ENCODE assay signal across 13 cellular contexts in the genomic region with DNA sequence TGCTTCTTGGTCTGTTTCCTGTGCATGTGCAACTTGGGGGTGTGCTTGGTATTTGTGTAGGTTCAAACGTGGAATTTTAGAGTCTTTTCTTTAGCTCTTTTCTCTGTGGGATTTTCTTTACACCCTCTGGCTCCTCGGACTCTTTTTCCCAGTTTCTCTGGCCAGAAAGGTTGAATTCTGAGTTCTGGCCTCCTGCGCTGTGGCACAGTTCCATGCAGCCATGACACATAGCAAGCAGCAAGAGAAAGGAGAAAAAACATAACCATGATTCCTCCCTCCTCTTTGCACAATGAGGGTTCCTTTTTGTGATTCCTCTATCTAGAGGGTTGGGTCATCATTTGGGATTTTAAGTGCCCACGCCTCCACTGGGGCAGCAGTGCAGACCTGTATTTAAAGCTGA. TPM values are rescaled to one million over a fixed set of nuclear protein-coding genes. Genes with fewer than 3 reads are reported as not detected.
DNase-seq lines count a peak whose midpoint lies in the region; ATAC-seq and TF ChIP-seq lines count a peak whose summit lies in the region.
"Had no signal": no experiment of that assay in that cellular context is flagged by ENCODE, and none has a peak within 500 bp of the region (broad histone marks: within the 10 kb centered on the region; RNA-seq: fewer than 3 reads in every experiment).

No MANE protein-coding gene starts in this region.

- DNase-seq in right cardiac atrium (no peak), Right ventricle myocardium superior (no peak), cerebellar cortex (ENCODE audit: low spot score) (peak; percentile 79), right lobe of liver (no peak), NCI-H1048 (lab: John Stamatoyannopoulos, UW) (no peak), middle frontal gyrus (ENCODE audit: extremely low spot score, low spot score) (no peak)
- DNase-seq: BE2C; CD4-positive, alpha-beta memory T cell; DMS79; GM23248; H7 had no signal

- H3K27ac ChIP-seq in right cardiac atrium (ENCODE audit: low read length) (peak overlapping the region; percentile 30), right lobe of liver (peak overlapping the region in 2 of 3 donors; percentile 64 to 66)
- H3K27ac ChIP-seq: A549, C4-2B, GM23248 had no signal

- H3K27me3 ChIP-seq in right cardiac atrium (ENCODE audit: control insufficient read depth, insufficient read depth): no peaks in the 10 kb centered on the region
- H3K27me3 ChIP-seq in right lobe of liver: no peaks in the 10 kb centered on the region
- H3K27me3 ChIP-seq: BE2C had no signal

- no peak overlapping the region for H3K4me3 ChIP-seq in right cardiac atrium (ENCODE audit: low read length)
- H3K4me3 ChIP-seq in right lobe of liver: no peak overlapping the region
- H3K4me3 ChIP-seq: A549, GM23248 had no signal

- no peak for TF ChIP-seq CTCF in right lobe of liver (IDR thresholded peaks at IDR 0.05)

- H3K4me1 ChIP-seq in right cardiac atrium (ENCODE audit: control insufficient read depth, insufficient read depth, low read length): no peaks in the 10 kb centered on the region
- peaks cover 0 to 23% (median 9%) of the 10 kb centered on the region in 4 donors for H3K4me1 ChIP-seq in right lobe of liver
- H3K4me1 ChIP-seq: A549, BE2C had no signal

- 73% methylated on average over 4 of the region's 4 CpGs for WGBS in right cardiac atrium
- WGBS in right lobe of liver (ENCODE audit: insufficient coverage, low coverage, low lambda C conversion rate, missing lambda C conversion rate): 79% methylated on average over 4 of the region's 4 CpGs

- intact Hi-C loops in right cardiac atrium (cut with DNase I): no loop called here
- intact Hi-C loops in Right ventricle myocardium superior (cut with DNase I): no loop called here
- intact Hi-C loops in right lobe of liver (cut with DNase I): no loop called here

- H3K9me3 ChIP-seq in right cardiac atrium (ENCODE audit: control insufficient read depth, low read length): no peaks in the 10 kb centered on the region
- peaks cover 0 to 4% (median 0%) of the 10 kb centered on the region in 4 donors for H3K9me3 ChIP-seq in right lobe of liver
- H3K9me3 ChIP-seq: BE2C had no signal

- TF ChIP-seq POLR2A in right lobe of liver (IDR thresholded peaks at IDR 0.05): no peak

- ATAC-seq in right cardiac atrium (no peak), Right ventricle myocardium superior (ENCODE audit: poor library complexity) (no peak), right lobe of liver (peak in 1 of 4 donors; percentile 4)
- ATAC-seq: A549 had no signal

- no peaks in the 10 kb centered on the region for H3K36me3 ChIP-seq in right lobe of liver
- H3K36me3 ChIP-seq: BE2C had no signal

RNA-seq across cellular contexts. Expression of gene TMEM182, which starts 33.8 kb away (rescaled TPM):
- total RNA-seq in right cardiac atrium (100 to 1,000 TPM; 106 to 206 (median 182) TPM), Right ventricle myocardium superior (187 TPM), right lobe of liver (1 to 10 TPM; 1.2 to 5.9 (median 2.3) TPM)
- polyA plus RNA-seq in right cardiac atrium: 92.7 TPM

Comparison
In these comparisons a context has a peak if more than half of its experiments do, and no peak if none do; other contexts are left out.
1. RNA of gene TMEM182, which starts 33.8 kb away (total RNA-seq): 106 to 206 TPM in right cardiac atrium and 187 TPM in Right ventricle myocardium superior (single experiment); 1.2 to 5.9 TPM in right lobe of liver; every median in the first group is over 10 times any median in the second.